Comparison of ENCODE assay signal across 19 cellular contexts in the genomic region with DNA sequence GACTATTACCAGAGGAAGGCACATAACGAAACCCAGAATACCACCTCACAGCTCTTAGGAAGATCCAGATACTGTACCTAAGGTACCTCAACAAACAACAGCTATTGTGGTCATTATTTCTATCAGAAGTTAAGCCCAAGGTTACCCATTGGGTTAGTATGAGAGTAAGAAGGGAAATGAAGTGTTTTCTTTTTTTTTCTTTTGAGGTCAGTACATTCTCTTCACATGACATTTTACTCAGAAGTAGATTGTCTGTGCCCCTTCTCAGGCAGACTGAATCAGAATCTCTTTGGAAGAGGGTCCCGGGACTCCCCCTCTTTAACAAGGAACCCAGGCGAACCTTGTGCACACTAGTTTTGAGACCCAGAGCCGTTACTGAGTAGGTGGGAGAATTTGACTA.
"Had no signal": no experiment of that assay in that cellular context is flagged by ENCODE, and none has a peak within 500 bp of the region (broad histone marks: within the 10 kb centered on the region; RNA-seq: fewer than 3 reads in every experiment).

No MANE protein-coding gene starts in this region.

- H3K4me3 Mint-ChIP-seq: activated naive CD4-positive, alpha-beta T cell treated with anti-CD3 and anti-CD28 coated beads, Interleukin-2, amount 10 ng/mL, durations not matched to agents 7 days and 5 days; brain; dendritic cell treated with granulocyte-macrophage colony-stimulating factor and Interleukin-4, amounts not matched to agents 40 ng/mL and 50 ng/mL, for 4 days; nephron; T-cell; T-helper 2 cell treated with Interferon-gamma antibody and Interleukin-4, amounts not matched to agents 5 μg/mL and 100 μg/mL, for 36 hours had no signal

- H3K4me1 Mint-ChIP-seq: activated naive CD4-positive, alpha-beta T cell treated with anti-CD3 and anti-CD28 coated beads, Interleukin-2, amount 10 ng/mL, durations not matched to agents 7 days and 5 days had no signal

- ATAC-seq: heart right ventricle, left cardiac atrium, pancreas, right cardiac atrium, T-cell had no signal

- H3K27ac Mint-ChIP-seq: activated naive CD4-positive, alpha-beta T cell treated with anti-CD3 and anti-CD28 coated beads, Interleukin-2, amount 10 ng/mL, durations not matched to agents 7 days and 5 days; activated T-helper 2 cell treated with anti-CD3 and anti-CD28 coated beads, Interferon-gamma antibody, Interleukin-2, Interleukin-4, amounts not matched to agents 10 μg/mL and 5 μg/mL and 100 μg/mL, durations not matched to agents 14 hours and 24 hours and 36 hours; brain; dendritic cell treated with granulocyte-macrophage colony-stimulating factor and Interleukin-4, amounts not matched to agents 40 ng/mL and 50 ng/mL, for 4 days; nephron; T-helper 2 cell treated with Interferon-gamma antibody and Interleukin-4, amounts not matched to agents 5 μg/mL and 100 μg/mL, for 36 hours had no signal

- H3K36me3 Mint-ChIP-seq: activated naive CD4-positive, alpha-beta T cell treated with anti-CD3 and anti-CD28 coated beads, Interleukin-2, amount 10 ng/mL, durations not matched to agents 7 days and 5 days; brain; T-cell had no signal

- DNase-seq: activated naive CD4-positive, alpha-beta T cell treated with anti-CD3 and anti-CD28 coated beads, Interleukin-2, amount 10 ng/mL, durations not matched to agents 7 days and 5 days; aorta; caudate nucleus; effector CD4-positive, alpha-beta T cell; erythroblast; foreskin fibroblast; heart right ventricle; islet precursor cell; left cardiac atrium; mesenchymal stem cell; pancreas; right cardiac atrium; T-cell; upper lobe of left lung had no signal

- H3K27me3 Mint-ChIP-seq: brain; dendritic cell treated with granulocyte-macrophage colony-stimulating factor and Interleukin-4, amounts not matched to agents 40 ng/mL and 50 ng/mL, for 4 days; T-cell had no signal
